24 cellular contexts compared by ENCODE assay signal in the genomic region with DNA sequence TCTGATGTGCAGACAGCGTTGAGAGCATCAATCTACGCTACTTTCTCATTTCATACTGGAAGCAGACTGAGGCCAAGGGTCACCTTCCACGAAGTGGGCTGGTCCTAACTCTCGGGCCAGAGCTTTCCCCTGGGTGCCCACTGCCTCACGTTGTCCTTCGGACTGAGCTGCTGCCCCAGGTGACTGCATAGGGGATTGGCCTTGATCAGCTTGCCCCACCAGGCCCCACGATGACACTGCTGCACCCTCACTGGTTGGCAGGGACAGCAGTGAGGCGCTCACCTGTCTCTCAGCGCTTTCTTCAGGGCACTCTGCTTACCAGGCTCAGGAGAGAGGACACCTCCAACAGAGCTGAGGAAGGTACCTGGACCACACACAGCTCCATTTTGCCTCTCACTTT. TPM values are rescaled to one million over a fixed set of nuclear protein-coding genes. Genes with fewer than 3 reads are reported as not detected.
"Had no signal": no experiment of that assay in that cellular context is flagged by ENCODE, and none has a peak within 500 bp of the region (broad histone marks: within the 10 kb centered on the region; RNA-seq: fewer than 3 reads in every experiment).

No MANE protein-coding gene starts in this region.

- H3K9me3 Mint-ChIP-seq: activated naive CD4-positive, alpha-beta T cell treated with anti-CD3 and anti-CD28 coated beads for 36 hours; activated naive CD8-positive, alpha-beta T cell treated with anti-CD3 and anti-CD28 coated beads for 36 hours; activated T-helper 1 cell treated with anti-CD3 and anti-CD28 coated beads, Interleukin-12 subunit alpha, Interleukin-12 subunit beta, Interleukin-2, Interleukin-4 antibody, amounts not matched to agents 30 ng/mL and 10 ng/mL and 1 ng/mL, durations not matched to agents 14 hours and 24 hours and 36 hours; naive thymus-derived CD8-positive, alpha-beta T cell; stimulated activated naive CD8-positive, alpha-beta T cell treated with anti-CD3 and anti-CD28 coated beads, Interleukin-15, Interleukin-2, amounts not matched to agents 100 ng/mL and 50 ng/mL, for 24 hours; T-helper 2 cell treated with Interferon-gamma antibody and Interleukin-4, amounts not matched to agents 5 μg/mL and 100 μg/mL, for 36 hours; type B pancreatic cell had no signal

- H3K27me3 ChIP-seq: adrenal gland, brain microvascular endothelial cell, heart right ventricle, vagina had no signal

- H3K4me3 ChIP-seq: adrenal gland, heart right ventricle, thoracic aorta, vagina had no signal

- H3K27me3 Mint-ChIP-seq: activated CD4-positive, alpha-beta T cell treated with anti-CD3 and anti-CD28 coated beads for 36 hours; activated naive CD8-positive, alpha-beta T cell treated with anti-CD3 and anti-CD28 coated beads for 36 hours; stimulated activated naive CD8-positive, alpha-beta T cell treated with anti-CD3 and anti-CD28 coated beads, Interleukin-15, Interleukin-2, amounts not matched to agents 100 ng/mL and 50 ng/mL, for 24 hours; type B pancreatic cell had no signal

- H3K9me3 ChIP-seq: adrenal gland, heart right ventricle, thoracic aorta, vagina had no signal

- ATAC-seq: activated CD4-positive, alpha-beta T cell treated with anti-CD3 and anti-CD28 coated beads for 36 hours; esophagus mucosa; foreskin keratinocyte; naive thymus-derived CD8-positive, alpha-beta T cell; right cardiac atrium had no signal

- H3K36me3 ChIP-seq: adrenal gland, brain microvascular endothelial cell, heart right ventricle, thoracic aorta, vagina had no signal

- H3K36me3 Mint-ChIP-seq: activated naive CD8-positive, alpha-beta T cell treated with anti-CD3 and anti-CD28 coated beads for 36 hours; naive thymus-derived CD8-positive, alpha-beta T cell had no signal

- H3K4me1 ChIP-seq: adrenal gland, foreskin keratinocyte, vagina had no signal

- H3K4me3 Mint-ChIP-seq: activated CD4-positive, alpha-beta T cell treated with anti-CD3 and anti-CD28 coated beads for 36 hours; activated naive CD4-positive, alpha-beta T cell treated with anti-CD3 and anti-CD28 coated beads for 36 hours; activated naive CD8-positive, alpha-beta T cell treated with anti-CD3 and anti-CD28 coated beads for 36 hours; activated T-helper 1 cell treated with anti-CD3 and anti-CD28 coated beads, Interleukin-12 subunit alpha, Interleukin-12 subunit beta, Interleukin-2, Interleukin-4 antibody, amounts not matched to agents 30 ng/mL and 10 ng/mL and 1 ng/mL, durations not matched to agents 14 hours and 24 hours and 36 hours; naive thymus-derived CD8-positive, alpha-beta T cell; stimulated activated naive CD8-positive, alpha-beta T cell treated with anti-CD3 and anti-CD28 coated beads, Interleukin-15, Interleukin-2, amounts not matched to agents 100 ng/mL and 50 ng/mL, for 24 hours; T-helper 2 cell treated with Interferon-gamma antibody and Interleukin-4, amounts not matched to agents 5 μg/mL and 100 μg/mL, for 36 hours; type B pancreatic cell had no signal

- H3K27ac Mint-ChIP-seq: activated CD4-positive, alpha-beta T cell treated with anti-CD3 and anti-CD28 coated beads for 36 hours; activated naive CD4-positive, alpha-beta T cell treated with anti-CD3 and anti-CD28 coated beads for 36 hours; activated naive CD8-positive, alpha-beta T cell treated with anti-CD3 and anti-CD28 coated beads for 36 hours; activated T-helper 1 cell treated with anti-CD3 and anti-CD28 coated beads, Interleukin-12 subunit alpha, Interleukin-12 subunit beta, Interleukin-2, Interleukin-4 antibody, amounts not matched to agents 30 ng/mL and 10 ng/mL and 1 ng/mL, durations not matched to agents 14 hours and 24 hours and 36 hours; naive thymus-derived CD8-positive, alpha-beta T cell; stimulated activated naive CD8-positive, alpha-beta T cell treated with anti-CD3 and anti-CD28 coated beads, Interleukin-15, Interleukin-2, amounts not matched to agents 100 ng/mL and 50 ng/mL, for 24 hours; T-helper 2 cell treated with Interferon-gamma antibody and Interleukin-4, amounts not matched to agents 5 μg/mL and 100 μg/mL, for 36 hours; type B pancreatic cell had no signal

- H3K27ac ChIP-seq: adrenal gland, brain microvascular endothelial cell, foreskin keratinocyte, thoracic aorta had no signal

- DNase-seq: activated CD4-positive, alpha-beta T cell treated with anti-CD3 and anti-CD28 coated beads for 36 hours; activated CD4-positive, CD25-positive, alpha-beta regulatory T cell; activated CD8-positive, alpha-beta memory T cell treated with anti-CD3 and anti-CD28 coated beads for 24 hours; activated effector memory CD4-positive, alpha-beta T cell treated with anti-CD3 and anti-CD28 coated beads, Interleukin-2, amount 50 U/mL, for 16 hours; activated naive CD4-positive, alpha-beta T cell treated with anti-CD3 and anti-CD28 coated beads for 36 hours; activated naive CD8-positive, alpha-beta T cell treated with anti-CD3 and anti-CD28 coated beads for 36 hours; adrenal gland; aorta; caudate nucleus; foreskin keratinocyte; heart right ventricle; naive thymus-derived CD8-positive, alpha-beta T cell; right cardiac atrium; stimulated activated CD4-positive, alpha-beta T cell treated with anti-CD3 and anti-CD28 coated beads, Interleukin-12 subunit alpha, Interleukin-12 subunit beta, amount 100 ng/mL, for 4 hours; stimulated activated CD4-positive, alpha-beta T cell treated with anti-CD3 and anti-CD28 coated beads, Interleukin-4, amount 100 ng/mL, for 1 hour; T-helper 1 cell had no signal

RNA-seq across cellular contexts. Expression of gene CABLES1, which starts 47.3 kb away (rescaled TPM):
- polyA plus RNA-seq: naive thymus-derived CD8-positive, alpha-beta T cell had no signal
